ENCODE assay signal across 22 cellular contexts in the genomic region with DNA sequence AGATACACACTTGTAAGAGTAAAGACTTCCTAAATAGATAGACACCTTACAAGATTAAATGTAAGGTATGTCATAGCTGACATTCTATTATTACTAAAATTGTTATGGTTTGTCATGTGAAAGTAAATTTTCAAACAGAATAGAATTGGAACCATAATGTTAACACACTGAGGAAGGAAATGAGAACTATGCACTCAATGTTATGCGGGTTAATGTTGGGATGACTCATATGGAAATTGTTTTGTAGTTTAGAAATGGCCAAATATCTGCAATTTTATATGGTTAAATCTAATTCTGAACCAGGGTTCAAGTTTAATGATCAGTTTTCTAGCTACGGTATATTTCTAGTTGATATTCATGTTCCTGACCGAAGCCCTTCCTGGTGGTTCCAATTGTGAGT.
DNase-seq lines count a peak whose midpoint lies in the region; ATAC-seq and TF ChIP-seq lines count a peak whose summit lies in the region.
"Had no signal": no experiment of that assay in that cellular context is flagged by ENCODE, and none has a peak within 500 bp of the region (broad histone marks: within the 10 kb centered on the region; RNA-seq: fewer than 3 reads in every experiment).

No MANE protein-coding gene starts in this region.

- H3K27ac Mint-ChIP-seq in activated CD8-positive, alpha-beta T cell treated with anti-CD3 and anti-CD28 coated beads for 36 hours: no peak overlapping the region
- no peak overlapping the region for H3K27ac Mint-ChIP-seq in activated CD8-positive, alpha-beta T cell treated with anti-CD3 and anti-CD28 coated beads, Interleukin-2, amount 10 ng/mL, durations not matched to agents 7 days and 5 days
- H3K27ac Mint-ChIP-seq: CD4-positive, CD25-positive, alpha-beta regulatory T cell; IgD-negative memory B cell had no signal

- H3K4me3 ChIP-seq in adipocyte (ENCODE audit: low read length) (no peak overlapping the region), ovary (no peak overlapping the region)
- H3K4me3 ChIP-seq: BLaER1 had no signal

- no peaks in the 10 kb centered on the region for H3K36me3 Mint-ChIP-seq in activated CD8-positive, alpha-beta T cell treated with anti-CD3 and anti-CD28 coated beads for 36 hours (ENCODE audit: low read depth)
- H3K36me3 Mint-ChIP-seq in activated CD8-positive, alpha-beta T cell treated with anti-CD3 and anti-CD28 coated beads, Interleukin-2, amount 10 ng/mL, durations not matched to agents 7 days and 5 days (ENCODE audit: low read depth): no peaks in the 10 kb centered on the region
- H3K36me3 Mint-ChIP-seq: CD4-positive, CD25-positive, alpha-beta regulatory T cell; IgD-negative memory B cell had no signal

- no peak for TF ChIP-seq EP300 in ovary (IDR thresholded peaks at IDR 0.05)

- no peak for TF ChIP-seq POLR2A in ovary (IDR thresholded peaks at IDR 0.05)

- CTCF ChIA-PET in activated CD8-positive, alpha-beta T cell treated with anti-CD3 and anti-CD28 coated beads for 36 hours (lab: Charles Lee): interaction anchor here (1.1 to 1.5 kb wide), 4 partner anchors 20 to 1130 kb away, joined by 3 to 5 read pairs (median 4); no protein-coding TSS in a partner anchor
- CTCF ChIA-PET in activated CD8-positive, alpha-beta T cell treated with anti-CD3 and anti-CD28 coated beads, Interleukin-2, amount 10 ng/mL, durations not matched to agents 7 days and 5 days (lab: Charles Lee): interaction anchor here (1.0 to 1.9 kb wide), 6 partner anchors 9 to 568 kb away, joined by 3 to 8 read pairs (median 4); no protein-coding TSS in a partner anchor

- TF ChIP-seq CTCF in activated CD8-positive, alpha-beta T cell treated with anti-CD3 and anti-CD28 coated beads for 36 hours (IDR thresholded peaks at IDR 0.05): no peak
- no peak for TF ChIP-seq CTCF in ovary (IDR thresholded peaks at IDR 0.05)

- H3K27me3 ChIP-seq in adipocyte (replicated peaks; ENCODE audit: control insufficient read depth, insufficient read depth, low read length) (no peaks in the 10 kb centered on the region), ovary (no peaks in the 10 kb centered on the region)
- H3K27me3 ChIP-seq: BLaER1 had no signal

- no peak for DNase-seq in activated CD8-positive, alpha-beta T cell treated with anti-CD3 and anti-CD28 coated beads for 36 hours
- no peak for DNase-seq in activated CD8-positive, alpha-beta T cell treated with anti-CD3 and anti-CD28 coated beads, Interleukin-2, amount 10 ng/mL, durations not matched to agents 7 days and 5 days
- DNase-seq in adipocyte (ENCODE audit: low read depth): peak; percentile 18
- peak; percentile 16 to 44 for DNase-seq in dermis microvascular lymphatic vessel endothelial cell (ENCODE audit: low read depth in 2 of 2)
- no peak for DNase-seq in ovary
- no peak for DNase-seq in globus pallidus (ENCODE audit: low spot score)
- DNase-seq in stimulated activated CD4-positive, alpha-beta T cell treated with anti-CD3 and anti-CD28 coated beads, Interleukin-15, amount 100 ng/mL, for 24 hours: no peak
- DNase-seq: CD4-positive, CD25-positive, alpha-beta regulatory T cell; GF-D8; MM.1S; NCI-H1092 treated with DMSO at 0.1 percent for 48 hours; NCI-H1436 treated with DMSO at 0.1 percent for 48 hours; NCI-H187 treated with DMSO at 0.1 percent for 48 hours; NCI-H2107; NCI-H524; NCI-H82; NK-92 treated with Interleukin-12 subunit alpha and Interleukin-12 subunit beta, amount 100 ng/mL, for 24 hours; Right ventricle myocardium superior; RPMI8226 had no signal

- H3K9me3 Mint-ChIP-seq in activated CD8-positive, alpha-beta T cell treated with anti-CD3 and anti-CD28 coated beads for 36 hours: peaks cover 4% of the 10 kb centered on the region
- H3K9me3 Mint-ChIP-seq in activated CD8-positive, alpha-beta T cell treated with anti-CD3 and anti-CD28 coated beads, Interleukin-2, amount 10 ng/mL, durations not matched to agents 7 days and 5 days (ENCODE audit: insufficient read depth): no peaks in the 10 kb centered on the region

- no peak overlapping the region for H3K27ac ChIP-seq in ovary
- H3K27ac ChIP-seq: BLaER1, KMS-11 had no signal

- intact Hi-C loops in activated CD8-positive, alpha-beta T cell treated with anti-CD3 and anti-CD28 coated beads for 36 hours (cut with micrococcal nuclease): loop anchor here (5.0 to 10.0 kb wide), 4 partner anchors 153 to 567 kb away; no protein-coding TSS in a partner anchor
- intact Hi-C loops in ovary (cut with DNase I): loop anchor here in 2 of 4 donors (5.0 to 10.0 kb wide), 3 partner anchors 494 to 567 kb away; no protein-coding TSS in a partner anchor

- no peaks in the 10 kb centered on the region for H3K36me3 ChIP-seq in adipocyte (ENCODE audit: control insufficient read depth, insufficient read depth, low read length, severe bottlenecking)
- H3K36me3 ChIP-seq in ovary: no peaks in the 10 kb centered on the region
- H3K36me3 ChIP-seq: BLaER1 had no signal

- POLR2A ChIA-PET in activated CD8-positive, alpha-beta T cell treated with anti-CD3 and anti-CD28 coated beads for 36 hours (lab: Charles Lee): no interaction called here
- POLR2A ChIA-PET in activated CD8-positive, alpha-beta T cell treated with anti-CD3 and anti-CD28 coated beads, Interleukin-2, amount 10 ng/mL, durations not matched to agents 7 days and 5 days (lab: Charles Lee): no interaction called here

- H3K4me1 ChIP-seq in adipocyte (ENCODE audit: control insufficient read depth, insufficient read depth, low read length) (peaks cover 8% of the 10 kb centered on the region), ovary (ENCODE audit: insufficient read depth) (no peaks in the 10 kb centered on the region)
- H3K4me1 ChIP-seq: BLaER1 had no signal

- peaks cover 7% of the 10 kb centered on the region for H3K27me3 Mint-ChIP-seq in activated CD8-positive, alpha-beta T cell treated with anti-CD3 and anti-CD28 coated beads for 36 hours
- H3K27me3 Mint-ChIP-seq in activated CD8-positive, alpha-beta T cell treated with anti-CD3 and anti-CD28 coated beads, Interleukin-2, amount 10 ng/mL, durations not matched to agents 7 days and 5 days (ENCODE audit: low read depth): peaks cover 8% of the 10 kb centered on the region
- H3K27me3 Mint-ChIP-seq: IgD-negative memory B cell had no signal

- peaks cover 8% of the 10 kb centered on the region for H3K4me1 Mint-ChIP-seq in activated CD8-positive, alpha-beta T cell treated with anti-CD3 and anti-CD28 coated beads for 36 hours (ENCODE audit: low read depth)
- peaks cover 3% of the 10 kb centered on the region for H3K4me1 Mint-ChIP-seq in activated CD8-positive, alpha-beta T cell treated with anti-CD3 and anti-CD28 coated beads, Interleukin-2, amount 10 ng/mL, durations not matched to agents 7 days and 5 days (ENCODE audit: low read depth)

- WGBS in ovary, 3 donors: 93% methylated on average over 3 of the region's 3 CpGs

- H3K4me3 Mint-ChIP-seq in activated CD8-positive, alpha-beta T cell treated with anti-CD3 and anti-CD28 coated beads for 36 hours: no peak overlapping the region
- H3K4me3 Mint-ChIP-seq in activated CD8-positive, alpha-beta T cell treated with anti-CD3 and anti-CD28 coated beads, Interleukin-2, amount 10 ng/mL, durations not matched to agents 7 days and 5 days: no peak overlapping the region
- H3K4me3 Mint-ChIP-seq: IgD-negative memory B cell had no signal

- H3K9me3 ChIP-seq in adipocyte (ENCODE audit: control insufficient read depth, low read length): peaks cover 6% of the 10 kb centered on the region
- H3K9me3 ChIP-seq in ovary: no peaks in the 10 kb centered on the region
- H3K9me3 ChIP-seq: BLaER1 had no signal

- no peak overlapping the region for H3K9ac ChIP-seq in adipocyte (ENCODE audit: low read length)
- H3K9ac ChIP-seq: BLaER1, KMS-11 had no signal

- peak; percentile 38 for ATAC-seq in activated CD8-positive, alpha-beta T cell treated with anti-CD3 and anti-CD28 coated beads for 36 hours
- no peak for ATAC-seq in activated CD8-positive, alpha-beta T cell treated with anti-CD3 and anti-CD28 coated beads, Interleukin-2, amount 10 ng/mL, durations not matched to agents 7 days and 5 days

Comparison
In these comparisons a context has a peak if more than half of its experiments do, and no peak if none do; other contexts are left out.
1. DNase-seq: peak in adipocyte (single experiment) and dermis microvascular lymphatic vessel endothelial cell (2 of 2); none in activated CD8-positive, alpha-beta T cell treated with anti-CD3 and anti-CD28 coated beads for 36 hours (single experiment), activated CD8-positive, alpha-beta T cell treated with anti-CD3 and anti-CD28 coated beads, Interleukin-2, amount 10 ng/mL, durations not matched to agents 7 days and 5 days (single experiment), ovary (0 of 5), globus pallidus (single experiment) and stimulated activated CD4-positive, alpha-beta T cell treated with anti-CD3 and anti-CD28 coated beads, Interleukin-15, amount 100 ng/mL, for 24 hours (single experiment).